Comparison of ENCODE assay signal across 1 cellular context in the genomic region with DNA sequence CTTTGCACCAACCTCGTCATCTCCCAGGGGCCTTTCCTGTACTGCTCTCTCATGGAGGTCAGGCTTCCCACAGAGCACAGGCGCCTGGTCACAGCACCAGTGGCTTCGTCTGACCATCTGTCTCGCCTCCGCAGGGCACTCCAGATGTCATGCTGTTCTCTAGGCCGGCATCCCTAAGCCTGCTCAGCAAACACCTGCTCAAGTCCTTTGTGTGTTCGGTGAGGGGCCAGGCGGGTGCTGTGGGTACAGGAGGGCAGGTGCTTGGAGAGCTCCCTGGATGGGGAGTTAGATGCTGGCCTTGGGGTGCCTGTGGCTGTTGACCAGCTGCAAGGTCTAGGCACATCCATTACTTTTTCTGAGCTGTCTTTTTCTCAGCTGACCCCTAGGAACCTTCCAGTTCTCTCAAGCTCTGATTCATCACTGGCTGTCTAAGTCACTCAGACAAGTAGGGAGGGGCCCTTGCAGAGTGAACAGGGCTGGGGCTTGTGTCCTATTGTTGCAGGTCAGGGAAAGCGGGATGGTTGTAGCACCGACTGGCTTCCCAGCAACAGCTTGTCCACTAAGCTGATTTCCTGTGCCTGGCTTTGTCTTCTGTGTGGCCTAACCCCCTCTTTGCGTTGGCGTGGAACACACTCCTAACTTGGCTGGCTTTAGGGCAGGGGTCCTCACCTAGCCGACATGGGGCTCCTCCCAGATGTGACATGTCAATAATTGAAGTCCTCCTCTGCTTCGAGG.
TF ChIP-seq lines count a peak whose summit lies in the region.

No MANE protein-coding gene starts in this region.

TF ChIP-seq in HepG2, 621 proteins besides CTCF, POLR2A, EP300 and RAD21:
- TF ChIP-seq CCAR2 (optimal IDR thresholded peaks at IDR 0.05; ENCODE audit: low read depth, low read length) (no peak), TP53 (CRISPR knock-in tag; conservative IDR thresholded peaks at IDR 0.05) (no peak), ZNF589 (CRISPR knock-in tag; conservative IDR thresholded peaks at IDR 0.05) (no peak), ZNF781 (CRISPR knock-in tag; IDR thresholded peaks at IDR 0.05; ENCODE audit: borderline replicate concordance, not compliant biosample characterization) (no peak), WIZ (CRISPR knock-in tag; IDR thresholded peaks at IDR 0.05) (no peak), EEA1 (CRISPR knock-in tag; IDR thresholded peaks at IDR 0.05; ENCODE audit: borderline replicate concordance) (no peak), U2AF2 (IDR thresholded peaks at IDR 0.05; ENCODE audit: low read depth, low read length) (no peak), GZF1 (CRISPR knock-in tag; IDR thresholded peaks at IDR 0.05) (no peak), KDM5A (IDR thresholded peaks at IDR 0.05; ENCODE audit: borderline replicate concordance, low read length) (no peak), CENPT (CRISPR knock-in tag; IDR thresholded peaks at IDR 0.05; ENCODE audit: low read depth) (no peak), ZNF546 (CRISPR knock-in tag; conservative IDR thresholded peaks at IDR 0.05) (no peak), ZBTB20 (CRISPR knock-in tag; IDR thresholded peaks at IDR 0.05; ENCODE audit: borderline replicate concordance, low read depth) (no peak), PHF5A (CRISPR knock-in tag; IDR thresholded peaks at IDR 0.05; ENCODE audit: low read depth, unreplicated experiment) (no peak), ZNF567 (CRISPR knock-in tag; IDR thresholded peaks at IDR 0.05; ENCODE audit: borderline replicate concordance) (no peak), HIVEP1 (CRISPR knock-in tag; IDR thresholded peaks at IDR 0.05) (no peak)
- TF ChIP-seq, protein P1, sequence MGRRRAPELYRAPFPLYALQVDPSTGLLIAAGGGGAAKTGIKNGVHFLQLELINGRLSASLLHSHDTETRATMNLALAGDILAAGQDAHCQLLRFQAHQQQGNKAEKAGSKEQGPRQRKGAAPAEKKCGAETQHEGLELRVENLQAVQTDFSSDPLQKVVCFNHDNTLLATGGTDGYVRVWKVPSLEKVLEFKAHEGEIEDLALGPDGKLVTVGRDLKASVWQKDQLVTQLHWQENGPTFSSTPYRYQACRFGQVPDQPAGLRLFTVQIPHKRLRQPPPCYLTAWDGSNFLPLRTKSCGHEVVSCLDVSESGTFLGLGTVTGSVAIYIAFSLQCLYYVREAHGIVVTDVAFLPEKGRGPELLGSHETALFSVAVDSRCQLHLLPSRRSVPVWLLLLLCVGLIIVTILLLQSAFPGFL (CRISPR knock-in tag; IDR thresholded peaks at IDR 0.05): no peak
- TF ChIP-seq, protein P2, sequence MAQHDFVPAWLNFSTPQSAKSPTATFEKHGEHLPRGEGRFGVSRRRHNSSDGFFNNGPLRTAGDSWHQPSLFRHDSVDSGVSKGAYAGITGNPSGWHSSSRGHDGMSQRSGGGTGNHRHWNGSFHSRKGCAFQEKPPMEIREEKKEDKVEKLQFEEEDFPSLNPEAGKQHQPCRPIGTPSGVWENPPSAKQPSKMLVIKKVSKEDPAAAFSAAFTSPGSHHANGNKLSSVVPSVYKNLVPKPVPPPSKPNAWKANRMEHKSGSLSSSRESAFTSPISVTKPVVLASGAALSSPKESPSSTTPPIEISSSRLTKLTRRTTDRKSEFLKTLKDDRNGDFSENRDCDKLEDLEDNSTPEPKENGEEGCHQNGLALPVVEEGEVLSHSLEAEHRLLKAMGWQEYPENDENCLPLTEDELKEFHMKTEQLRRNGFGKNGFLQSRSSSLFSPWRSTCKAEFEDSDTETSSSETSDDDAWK (CRISPR knock-in tag; IDR thresholded peaks at IDR 0.05): no peak
- TF ChIP-seq, protein P3, sequence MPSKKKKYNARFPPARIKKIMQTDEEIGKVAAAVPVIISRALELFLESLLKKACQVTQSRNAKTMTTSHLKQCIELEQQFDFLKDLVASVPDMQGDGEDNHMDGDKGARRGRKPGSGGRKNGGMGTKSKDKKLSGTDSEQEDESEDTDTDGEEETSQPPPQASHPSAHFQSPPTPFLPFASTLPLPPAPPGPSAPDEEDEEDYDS (CRISPR knock-in tag; IDR thresholded peaks at IDR 0.05): no peak
